ENCODE assay signal across 8 cellular contexts in genomic region chr19:29664753-29665214, GRCh38. TPM values are rescaled to one million over a fixed set of nuclear protein-coding genes. Genes with fewer than 3 reads are reported as not detected.
DNase-seq lines count a peak whose midpoint lies in the region; ATAC-seq and TF ChIP-seq lines count a peak whose summit lies in the region.

No MANE protein-coding gene starts in this region.

- peak; percentile 35 for ATAC-seq in HG03354 (IDR thresholded peaks at IDR 0.05; ENCODE audit: poor library complexity, severe bottlenecking, unreplicated experiment)
- no peak for ATAC-seq in HG02571 (IDR thresholded peaks at IDR 0.05; ENCODE audit: unreplicated experiment)

- intact Hi-C loops in mammary epithelial cell (cut with micrococcal nuclease) = loop anchor here (1.0 to 5.0 kb wide), 4 partner anchors 18 to 54 kb away; no protein-coding TSS in a partner anchor

- no peak for DNase-seq in AG10803 (ENCODE audit: low read depth)
- no peak for DNase-seq in mammary epithelial cell
- no peak for DNase-seq in mesenteric fat pad (ENCODE audit: low spot score)
- no peak for DNase-seq in SK-N-DZ (ENCODE audit: low spot score)
- no peak for DNase-seq in NCI-H2029 treated with DMSO at 0.1 percent for 48 hours (lab: John Stamatoyannopoulos, UW)

- CTCF ChIA-PET in mammary epithelial cell (lab: Charles Lee; ENCODE audit: low non-redundant PET) = interaction anchor here (0.7 to 1.0 kb wide), 2 partner anchors 54 to 79 kb away, joined by 4 to 9 read pairs; no protein-coding TSS in a partner anchor

- H3K9me3 ChIP-seq in mammary epithelial cell (replicated peaks; ENCODE audit: insufficient read depth, low read length) (no peaks in the 10 kb centered on the region), muscle layer of duodenum (ENCODE audit: control insufficient read depth in 1 of 2, low read length in 2 of 2) (no peaks in the 10 kb centered on the region)

- H3K4me3 ChIP-seq in AG10803 (ENCODE audit: low read length) (peak overlapping the region; percentile 85), mammary epithelial cell (replicated peaks in 1 of 3; ENCODE audit: insufficient read depth in 1 of 3, low read depth in 2 of 3, low read length in 3 of 3) (peak overlapping the region; percentile 76 to 79 (median 79)), muscle layer of duodenum (ENCODE audit: low read depth in 1 of 2, low read length in 2 of 2) (peak overlapping the region; percentile 37 to 82)

- H3K79me2 ChIP-seq in mammary epithelial cell (ENCODE audit: insufficient read depth, low read length) = peaks cover 51% of the 10 kb centered on the region

- in situ Hi-C loops in mammary epithelial cell (cut with MboI; ENCODE audit: low sequenced_read_pairs in 2 of 2) = loop anchor here in 1 of 2 donors (5.0 kb wide), 1 partner anchor 47 kb away; no protein-coding TSS in a partner anchor

- H4K20me1 ChIP-seq in mammary epithelial cell (ENCODE audit: insufficient read depth, low read length) = no peaks in the 10 kb centered on the region

- H3K4me2 ChIP-seq in mammary epithelial cell (ENCODE audit: insufficient read depth, low read depth, low read length) = peak overlapping the region; percentile 98

- TF ChIP-seq CTCF in AG10803 (conservative IDR thresholded peaks at IDR 0.05; ENCODE audit: low read length) (no peak), mammary epithelial cell (conservative IDR thresholded peaks at IDR 0.05 in 1 of 2, IDR thresholded peaks at IDR 0.05 in 1 of 2; ENCODE audit: extremely low read depth in 1 of 2, insufficient read depth in 1 of 2, low read depth in 1 of 2, low read length in 2 of 2) (no peak)

- H2AFZ ChIP-seq in mammary epithelial cell (ENCODE audit: low read depth, low read length) = peak overlapping the region; percentile 61

- dilution Hi-C loops in mammary epithelial cell (cut with HindIII; ENCODE audit: low sequenced_read_pairs) = no loop called here

- H3K27me3 ChIP-seq in mammary epithelial cell (ENCODE audit: insufficient read depth, low read length) (no peaks in the 10 kb centered on the region), muscle layer of duodenum (ENCODE audit: low read depth, low read length) (no peaks in the 10 kb centered on the region)

- 6% methylated on average over 11 of the region's 22 CpGs for WGBS in mammary epithelial cell (ENCODE audit: low coverage, missing lambda C conversion rate)

- H3K36me3 ChIP-seq in mammary epithelial cell (ENCODE audit: insufficient read depth, low read length) (no peaks in the 10 kb centered on the region), muscle layer of duodenum (ENCODE audit: control insufficient read depth in 1 of 2, insufficient read depth in 2 of 2, low read length in 2 of 2) (peaks cover 0 to 3% of the 10 kb centered on the region in 2 donors)

- H3K27ac ChIP-seq in mammary epithelial cell (ENCODE audit: insufficient read depth, low read depth, low read length) = peak overlapping the region; percentile 72
- no peak overlapping the region for H3K27ac ChIP-seq in muscle layer of duodenum (ENCODE audit: low read length)

- peak overlapping the region; percentile 8 for H3K9ac ChIP-seq in mammary epithelial cell (ENCODE audit: insufficient read depth, low read length)

- H3K4me1 ChIP-seq in mammary epithelial cell (ENCODE audit: insufficient read depth, low read length) (peaks cover 58% of the 10 kb centered on the region), muscle layer of duodenum (ENCODE audit: control insufficient read depth in 1 of 2, insufficient read depth in 2 of 2, low read length in 2 of 2) (peaks cover 11 to 52% of the 10 kb centered on the region in 2 donors)

- BruUV-seq in mammary epithelial cell (replicated peaks; lab: Mats Ljungman, UMichigan) = no TSS peak

RNA-seq across cellular contexts. Expression of gene PLEKHF1, which starts 0.5 kb away (rescaled TPM):
- total RNA-seq in mammary epithelial cell (10 to 100 TPM; 20.6 to 31.2 TPM), mesenteric fat pad (9.1 TPM)
- polyA plus RNA-seq in mammary epithelial cell = 12.2 TPM
- 8.7 TPM for polyA minus RNA-seq in mammary epithelial cell
- 3.3 and 4.2 TPM in 2 replicates for polyA plus RNA-seq in SK-N-DZ (2014; cell fraction: cytosol; rRNA removed)
- 2.6 and 3.7 TPM in 2 replicates for polyA plus RNA-seq in SK-N-DZ (2014; cell fraction: nucleus; rRNA removed)

RNA-seq across cellular contexts. Expression of gene C19orf12, which starts 50.3 kb away (rescaled TPM):
- total RNA-seq in mammary epithelial cell (10 to 100 TPM; 19.6 to 24.5 TPM), mesenteric fat pad (148 TPM)
- 10.5 TPM for polyA plus RNA-seq in mammary epithelial cell
- 11.8 TPM for polyA minus RNA-seq in mammary epithelial cell
- 41.4 and 47.5 TPM in 2 replicates for polyA plus RNA-seq in SK-N-DZ (2014; cell fraction: cytosol; rRNA removed)
- 30.3 and 31.3 TPM in 2 replicates for polyA plus RNA-seq in SK-N-DZ (2014; cell fraction: nucleus; rRNA removed)

RNA-seq across cellular contexts. Expression of gene POP4, which starts 58.7 kb away (rescaled TPM):
- total RNA-seq in mammary epithelial cell = 10 to 100 TPM; 55.5 to 58.3 TPM
- polyA plus RNA-seq in mammary epithelial cell = 90.0 TPM
- 46.4 TPM for polyA minus RNA-seq in mammary epithelial cell
- 57.4 TPM for total RNA-seq in mesenteric fat pad
- 48.4 and 60.7 TPM in 2 replicates for polyA plus RNA-seq in SK-N-DZ (2014; cell fraction: cytosol; rRNA removed)
- 44.6 and 56.1 TPM in 2 replicates for polyA plus RNA-seq in SK-N-DZ (2014; cell fraction: nucleus; rRNA removed)
